Comparison of ENCODE assay signal across 14 cellular contexts in the genomic region with DNA sequence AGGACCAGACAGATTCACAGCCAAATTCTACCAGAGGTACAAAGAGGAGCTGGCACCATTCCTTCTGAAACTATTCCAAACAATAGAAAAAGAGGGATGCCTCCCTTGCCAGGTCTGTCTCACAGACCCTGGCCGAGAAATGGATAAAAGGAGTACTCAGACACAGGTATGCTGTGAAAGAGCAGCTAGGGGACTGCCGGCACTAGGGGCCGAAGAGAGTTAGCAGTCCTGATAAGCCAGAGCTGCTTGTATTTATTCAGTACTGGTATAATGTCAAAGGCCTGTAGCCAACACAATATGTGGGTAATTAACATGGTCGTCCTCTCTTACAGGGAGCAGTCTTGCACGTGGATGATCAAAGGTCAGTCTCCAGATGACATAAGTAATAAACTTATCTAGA.
DNase-seq lines count a peak whose midpoint lies in the region; ATAC-seq and TF ChIP-seq lines count a peak whose summit lies in the region.
"Had no signal": no experiment of that assay in that cellular context is flagged by ENCODE, and none has a peak within 500 bp of the region (broad histone marks: within the 10 kb centered on the region; RNA-seq: fewer than 3 reads in every experiment).

No MANE protein-coding gene starts in this region.

- H3K4me3 ChIP-seq in GM23338 = no peak overlapping the region
- H3K4me3 ChIP-seq in OCI-LY7 (ENCODE audit: low read depth, low read length, poor library complexity, severe bottlenecking) = no peak overlapping the region

- peaks cover 69% of the 10 kb centered on the region for H3K9me3 Mint-ChIP-seq in GM23338

- DNase-seq in GM23338 (ENCODE audit: low spot score) = peak; percentile 30
- DNase-seq in OCI-LY7 (ENCODE audit: low spot score) = peak; percentile 32
- DNase-seq in iPS DF 19.7 (ENCODE audit: low read depth, low spot score) = peak; percentile 9
- DNase-seq in HT-29 (ENCODE audit: low spot score) = no peak
- no peak for DNase-seq in NCI-H1105 treated with DMSO at 0.1 percent for 48 hours (lab: John Stamatoyannopoulos, UW)
- no peak for DNase-seq in stimulated activated CD4-positive, alpha-beta T cell treated with anti-CD3 and anti-CD28 coated beads, Interleukin-2, amount 100 ng/mL, for 24 hours
- DNase-seq: BE2C; CD4-positive, alpha-beta memory T cell; DMS79; GDM1; HCEC 1CT had no signal

- peaks cover 65% of the 10 kb centered on the region for H3K36me3 Mint-ChIP-seq in GM23338 (ENCODE audit: low read depth)
- H3K36me3 Mint-ChIP-seq: CD4-positive, alpha-beta memory T cell had no signal

- H3K9me2 ChIP-seq in GM23338 (ENCODE audit: insufficient read depth) = no peaks in the 10 kb centered on the region
- H3K9me2 ChIP-seq in OCI-LY7 (ENCODE audit: insufficient read depth, low read length) = no peaks in the 10 kb centered on the region

- intact Hi-C loops in OCI-LY7 (cut with micrococcal nuclease; ENCODE audit: unreplicated experiment) = no loop called here

- H3K79me2 ChIP-seq in GM23338 (replicated peaks; ENCODE audit: insufficient read depth) (no peaks in the 10 kb centered on the region), OCI-LY7 (ENCODE audit: insufficient read depth, low read depth, low read length) (no peaks in the 10 kb centered on the region)

- no peaks in the 10 kb centered on the region for H3K27me3 ChIP-seq in GM23338 (ENCODE audit: insufficient read depth)
- H3K27me3 ChIP-seq: BE2C had no signal

- H3K4me3 Mint-ChIP-seq in GM23338 = no peak overlapping the region
- H3K4me3 Mint-ChIP-seq: CD4-positive, alpha-beta memory T cell had no signal

- peaks cover 14% of the 10 kb centered on the region; the same call in 1 of the 2 replicates for H3K9me3 ChIP-seq in OCI-LY7 (ENCODE audit: low read length)
- H3K9me3 ChIP-seq: BE2C had no signal

- no peaks in the 10 kb centered on the region for H4K20me1 ChIP-seq in GM23338 (replicated peaks; ENCODE audit: insufficient read depth)
- H4K20me1 ChIP-seq in OCI-LY7 (ENCODE audit: insufficient read depth, low read length) = no peaks in the 10 kb centered on the region

- POLR2A ChIA-PET in OCI-LY7 (lab: Charles Lee) = interaction anchor here (0.7 to 1.3 kb wide), 3 partner anchors 13 to 139 kb away, joined by 3 read pairs; no protein-coding TSS in a partner anchor

- CTCF ChIA-PET in OCI-LY7 (lab: Charles Lee; ENCODE audit: unreplicated experiment) = no interaction called here

- H3K4me1 ChIP-seq in GM23338 (ENCODE audit: insufficient read depth) = no peaks in the 10 kb centered on the region
- no peaks in the 10 kb centered on the region for H3K4me1 ChIP-seq in OCI-LY7 (ENCODE audit: insufficient read depth, low read length, poor library complexity, severe bottlenecking)
- H3K4me1 ChIP-seq: BE2C had no signal

- peaks cover 2% of the 10 kb centered on the region for H3K27me3 Mint-ChIP-seq in GM23338 (ENCODE audit: insufficient read depth, low read depth, poor library complexity)
- H3K27me3 Mint-ChIP-seq: CD4-positive, alpha-beta memory T cell had no signal

- H3K27ac ChIP-seq in GM23338 (ENCODE audit: low read depth) (no peak overlapping the region), OCI-LY7 (ENCODE audit: low read depth, low read length, poor library complexity, severe bottlenecking) (no peak overlapping the region)
- H3K27ac ChIP-seq: C4-2B had no signal

- no TSS peak for BruUV-seq in OCI-LY7 (replicated peaks; lab: Mats Ljungman, UMichigan)

- no peaks in the 10 kb centered on the region for H3F3A ChIP-seq in GM23338 (replicated peaks; ENCODE audit: low read depth)

- H3K36me3 ChIP-seq in GM23338 (ENCODE audit: insufficient read depth) = no peaks in the 10 kb centered on the region
- H3K36me3 ChIP-seq in OCI-LY7 (ENCODE audit: insufficient read depth, low read length) = no peaks in the 10 kb centered on the region; the same call in 1 of the 2 replicates
- H3K36me3 ChIP-seq: BE2C had no signal

- H3K4me2 ChIP-seq in GM23338 (no peak overlapping the region), OCI-LY7 (ENCODE audit: low read length) (no peak overlapping the region)

- ATAC-seq in GM23338 (no peak), HG02678 (IDR thresholded peaks at IDR 0.05; ENCODE audit: unreplicated experiment) (no peak)
- ATAC-seq: HepG2 had no signal

- H3K4me1 Mint-ChIP-seq in GM23338 = no peaks in the 10 kb centered on the region
- H3K4me1 Mint-ChIP-seq: CD4-positive, alpha-beta memory T cell had no signal

- H2AFZ ChIP-seq in GM23338 (no peak overlapping the region), OCI-LY7 (ENCODE audit: low read length) (no peak overlapping the region)

- TF ChIP-seq CTCF in GM23338 (conservative IDR thresholded peaks at IDR 0.05; ENCODE audit: low read depth in 2 of 2) = no peak
- TF ChIP-seq CTCF in OCI-LY7 (conservative IDR thresholded peaks at IDR 0.05; ENCODE audit: low read length) = no peak

- no peak overlapping the region for H3K27ac Mint-ChIP-seq in GM23338

TF ChIP-seq in GM23338, 12 proteins besides CTCF, POLR2A, EP300 and RAD21 (continues in another document):
- TF ChIP-seq NANOG (IDR thresholded peaks at IDR 0.05; ENCODE audit: borderline replicate concordance) = no peak
- no peak for TF ChIP-seq ZNF331 (CRISPR knock-in tag; IDR thresholded peaks at IDR 0.05; ENCODE audit: low read depth)
- TF ChIP-seq EZH2phosphoT487 (IDR thresholded peaks at IDR 0.05; ENCODE audit: unreplicated experiment) = no peak
- TF ChIP-seq ZNF114 (CRISPR knock-in tag; IDR thresholded peaks at IDR 0.05) = no peak
- TF ChIP-seq CREB1 (CRISPR knock-in tag; IDR thresholded peaks at IDR 0.05; ENCODE audit: low read depth) = no peak
- TF ChIP-seq POLR2AphosphoS5 (IDR thresholded peaks at IDR 0.05; ENCODE audit: low read depth) = no peak
- TF ChIP-seq, protein P1, sequence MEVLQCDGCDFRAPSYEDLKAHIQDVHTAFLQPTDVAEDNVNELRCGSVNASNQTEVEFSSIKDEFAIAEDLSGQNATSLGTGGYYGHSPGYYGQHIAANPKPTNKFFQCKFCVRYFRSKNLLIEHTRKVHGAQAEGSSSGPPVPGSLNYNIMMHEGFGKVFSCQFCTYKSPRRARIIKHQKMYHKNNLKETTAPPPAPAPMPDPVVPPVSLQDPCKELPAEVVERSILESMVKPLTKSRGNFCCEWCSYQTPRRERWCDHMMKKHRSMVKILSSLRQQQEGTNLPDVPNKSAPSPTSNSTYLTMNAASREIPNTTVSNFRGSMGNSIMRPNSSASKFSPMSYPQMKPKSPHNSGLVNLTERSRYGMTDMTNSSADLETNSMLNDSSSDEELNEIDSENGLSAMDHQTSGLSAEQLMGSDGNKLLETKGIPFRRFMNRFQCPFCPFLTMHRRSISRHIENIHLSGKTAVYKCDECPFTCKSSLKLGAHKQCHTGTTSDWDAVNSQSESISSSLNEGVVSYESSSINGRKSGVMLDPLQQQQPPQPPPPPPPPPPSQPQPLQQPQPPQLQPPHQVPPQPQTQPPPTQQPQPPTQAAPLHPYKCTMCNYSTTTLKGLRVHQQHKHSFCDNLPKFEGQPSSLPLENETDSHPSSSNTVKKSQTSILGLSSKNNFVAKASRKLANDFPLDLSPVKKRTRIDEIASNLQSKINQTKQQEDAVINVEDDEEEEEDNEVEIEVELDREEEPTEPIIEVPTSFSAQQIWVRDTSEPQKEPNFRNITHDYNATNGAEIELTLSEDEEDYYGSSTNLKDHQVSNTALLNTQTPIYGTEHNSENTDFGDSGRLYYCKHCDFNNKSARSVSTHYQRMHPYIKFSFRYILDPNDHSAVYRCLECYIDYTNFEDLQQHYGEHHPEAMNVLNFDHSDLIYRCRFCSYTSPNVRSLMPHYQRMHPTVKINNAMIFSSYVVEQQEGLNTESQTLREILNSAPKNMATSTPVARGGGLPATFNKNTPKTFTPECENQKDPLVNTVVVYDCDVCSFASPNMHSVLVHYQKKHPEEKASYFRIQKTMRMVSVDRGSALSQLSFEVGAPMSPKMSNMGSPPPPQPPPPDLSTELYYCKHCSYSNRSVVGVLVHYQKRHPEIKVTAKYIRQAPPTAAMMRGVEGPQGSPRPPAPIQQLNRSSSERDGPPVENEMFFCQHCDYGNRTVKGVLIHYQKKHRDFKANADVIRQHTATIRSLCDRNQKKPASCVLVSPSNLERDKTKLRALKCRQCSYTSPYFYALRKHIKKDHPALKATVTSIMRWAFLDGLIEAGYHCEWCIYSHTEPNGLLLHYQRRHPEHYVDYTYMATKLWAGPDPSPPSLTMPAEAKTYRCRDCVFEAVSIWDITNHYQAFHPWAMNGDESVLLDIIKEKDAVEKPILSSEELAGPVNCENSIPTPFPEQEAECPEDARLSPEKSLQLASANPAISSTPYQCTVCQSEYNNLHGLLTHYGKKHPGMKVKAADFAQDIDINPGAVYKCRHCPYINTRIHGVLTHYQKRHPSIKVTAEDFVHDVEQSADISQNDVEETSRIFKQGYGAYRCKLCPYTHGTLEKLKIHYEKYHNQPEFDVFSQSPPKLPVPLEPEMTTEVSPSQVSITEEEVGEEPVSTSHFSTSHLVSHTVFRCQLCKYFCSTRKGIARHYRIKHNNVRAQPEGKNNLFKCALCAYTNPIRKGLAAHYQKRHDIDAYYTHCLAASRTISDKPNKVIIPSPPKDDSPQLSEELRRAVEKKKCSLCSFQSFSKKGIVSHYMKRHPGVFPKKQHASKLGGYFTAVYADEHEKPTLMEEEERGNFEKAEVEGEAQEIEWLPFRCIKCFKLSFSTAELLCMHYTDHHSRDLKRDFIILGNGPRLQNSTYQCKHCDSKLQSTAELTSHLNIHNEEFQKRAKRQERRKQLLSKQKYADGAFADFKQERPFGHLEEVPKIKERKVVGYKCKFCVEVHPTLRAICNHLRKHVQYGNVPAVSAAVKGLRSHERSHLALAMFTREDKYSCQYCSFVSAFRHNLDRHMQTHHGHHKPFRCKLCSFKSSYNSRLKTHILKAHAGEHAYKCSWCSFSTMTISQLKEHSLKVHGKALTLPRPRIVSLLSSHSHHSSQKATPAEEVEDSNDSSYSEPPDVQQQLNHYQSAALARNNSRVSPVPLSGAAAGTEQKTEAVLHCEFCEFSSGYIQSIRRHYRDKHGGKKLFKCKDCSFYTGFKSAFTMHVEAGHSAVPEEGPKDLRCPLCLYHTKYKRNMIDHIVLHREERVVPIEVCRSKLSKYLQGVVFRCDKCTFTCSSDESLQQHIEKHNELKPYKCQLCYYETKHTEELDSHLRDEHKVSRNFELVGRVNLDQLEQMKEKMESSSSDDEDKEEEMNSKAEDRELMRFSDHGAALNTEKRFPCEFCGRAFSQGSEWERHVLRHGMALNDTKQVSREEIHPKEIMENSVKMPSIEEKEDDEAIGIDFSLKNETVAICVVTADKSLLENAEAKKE (CRISPR knock-in tag; IDR thresholded peaks at IDR 0.05) = no peak
- no peak for TF ChIP-seq JUNB (IDR thresholded peaks at IDR 0.05; ENCODE audit: unreplicated experiment)
- TF ChIP-seq STAT1 (IDR thresholded peaks at IDR 0.05; ENCODE audit: unreplicated experiment) = no peak

Comparison
In these comparisons a context has a peak if more than half of its experiments do, and no peak if none do; other contexts are left out.
1. DNase-seq: peak in GM23338 (single experiment), OCI-LY7 (single experiment) and iPS DF 19.7 (single experiment); none in HT-29 (single experiment), NCI-H1105 treated with DMSO at 0.1 percent for 48 hours (single experiment) and stimulated activated CD4-positive, alpha-beta T cell treated with anti-CD3 and anti-CD28 coated beads, Interleukin-2, amount 100 ng/mL, for 24 hours (0 of 2).